ENCODE assay signal across 2 cellular contexts in genomic region chr1:154956557-154956956, GRCh38.
TF ChIP-seq lines count a peak whose summit lies in the region.

No MANE protein-coding gene starts in this region.

TF ChIP-seq in SK-N-SH, 30 proteins besides CTCF, POLR2A, EP300 and RAD21 (continued from another document):
- TF ChIP-seq PBX3 (IDR thresholded peaks at IDR 0.05) (peak; percentile 1; the same call in 1 of the 2 replicates), ZBTB33 (IDR thresholded peaks at IDR 0.05; ENCODE audit: borderline replicate concordance, low read depth) (no peak), RXRA (IDR thresholded peaks at IDR 0.05; ENCODE audit: borderline replicate concordance, low read depth) (no peak), YY1 (IDR thresholded peaks at IDR 0.05; ENCODE audit: low read depth) (no peak)
TF ChIP-seq in SK-N-SH: peak in this region for 3.

TF ChIP-seq in SK-N-SH treated with all-trans-retinoic acid at 6 μM for 48 hours, 23 proteins besides CTCF, POLR2A, EP300 and RAD21 (continued from another document):
- TF ChIP-seq TSHZ2 (CRISPR knock-in tag; IDR thresholded peaks at IDR 0.05): no peak
- TF ChIP-seq ZNF70 (CRISPR knock-in tag; IDR thresholded peaks at IDR 0.05): no peak
- no peak for TF ChIP-seq OSR1 (CRISPR knock-in tag; IDR thresholded peaks at IDR 0.05)
- TF ChIP-seq ZFP3 (CRISPR knock-in tag; IDR thresholded peaks at IDR 0.05): no peak
- no peak for TF ChIP-seq CREB5 (CRISPR knock-in tag; IDR thresholded peaks at IDR 0.05; ENCODE audit: low read depth)
- no peak for TF ChIP-seq ZFP30 (CRISPR knock-in tag; IDR thresholded peaks at IDR 0.05)
- TF ChIP-seq CSDC2 (CRISPR knock-in tag; IDR thresholded peaks at IDR 0.05): no peak
TF ChIP-seq in SK-N-SH treated with all-trans-retinoic acid at 6 μM for 48 hours: peak in this region for 0.
